8 cellular contexts compared by ENCODE assay signal in genomic region chr17:4565209-4566141, GRCh38. TPM values are rescaled to one million over a fixed set of nuclear protein-coding genes. Genes with fewer than 3 reads are reported as not detected.
DNase-seq lines count a peak whose midpoint lies in the region; ATAC-seq and TF ChIP-seq lines count a peak whose summit lies in the region.

No MANE protein-coding gene starts in this region.

- H2AFZ ChIP-seq in OCI-LY1 (ENCODE audit: low read length) (no peak overlapping the region), fibroblast of lung (ENCODE audit: low read length) (no peak overlapping the region)

- peak overlapping the region; percentile 14 for H3K4me3 ChIP-seq in OCI-LY1 (ENCODE audit: low read depth, low read length, poor library complexity, severe bottlenecking)
- no peak overlapping the region for H3K4me3 ChIP-seq in fibroblast of lung (replicated peaks in 1 of 4; ENCODE audit: control extremely low read depth in 1 of 4, insufficient read depth in 1 of 4, low read depth in 3 of 4, low read length in 4 of 4)
- no peak overlapping the region for H3K4me3 ChIP-seq in tibial artery

- H3K27ac ChIP-seq in OCI-LY1 (ENCODE audit: low read depth, low read length, poor library complexity, severe bottlenecking), result no peak overlapping the region
- H3K27ac ChIP-seq in fibroblast of lung (ENCODE audit: insufficient read depth, low read length), result no peak overlapping the region
- no peak overlapping the region for H3K27ac ChIP-seq in tibial artery

- DNase-seq in DMS 273 treated with DMSO at 0.1 percent for 48 hours (lab: John Stamatoyannopoulos, UW) (peak; percentile 49), KG1 (lab: John Stamatoyannopoulos, UW) (peak; percentile 18), fibroblast of lung (ENCODE audit: low read depth in 2 of 2) (peak; percentile 68 to 83), tibial artery (peak; percentile 55 to 72)
- peak; percentile 46 for DNase-seq in activated T-cell treated with anti-CD3 and anti-CD28 coated beads, Interleukin-2, amount 50 U/mL, for 1 hour
- peak in 8 of 10 donors; percentile 24 to 58 (median 40) for DNase-seq in naive thymus-derived CD8-positive, alpha-beta T cell

- H3K36me3 ChIP-seq in OCI-LY1 (ENCODE audit: insufficient read depth, low read length), result no peaks in the 10 kb centered on the region
- H3K36me3 ChIP-seq in fibroblast of lung (ENCODE audit: control insufficient read depth, insufficient read depth, low read length), result no peaks in the 10 kb centered on the region
- H3K36me3 ChIP-seq in tibial artery, result no peaks in the 10 kb centered on the region

- POLR2A ChIA-PET in naive thymus-derived CD8-positive, alpha-beta T cell (lab: Charles Lee), result interaction anchor here (0.7 to 0.9 kb wide), 3 partner anchors 10 to 144 kb away, joined by 3 to 5 read pairs (median 3); partner anchors contain the start of genes MYBBP1A and SPNS3

- no peaks in the 10 kb centered on the region for H3K36me3 Mint-ChIP-seq in naive thymus-derived CD8-positive, alpha-beta T cell

- no peaks in the 10 kb centered on the region for H3K9me2 ChIP-seq in OCI-LY1 (ENCODE audit: low read depth, low read length)

- H3K4me1 ChIP-seq in OCI-LY1 (ENCODE audit: insufficient read depth, low read length, severe bottlenecking), result peaks cover 12% of the 10 kb centered on the region
- H3K4me1 ChIP-seq in fibroblast of lung (ENCODE audit: control insufficient read depth, extremely low read depth, insufficient read depth, low read length), result no peaks in the 10 kb centered on the region
- peaks cover 0 to 14% (median 13%) of the 10 kb centered on the region in 4 donors for H3K4me1 ChIP-seq in tibial artery

- no peaks in the 10 kb centered on the region for H3F3A ChIP-seq in OCI-LY1 (ENCODE audit: insufficient read depth, low read length)

- H3K27me3 ChIP-seq in OCI-LY1 (ENCODE audit: insufficient read depth, low read length), result no peaks in the 10 kb centered on the region; the same call in 1 of the 2 replicates
- no peaks in the 10 kb centered on the region for H3K27me3 ChIP-seq in fibroblast of lung (ENCODE audit: control insufficient read depth, insufficient read depth, low read length)
- no peaks in the 10 kb centered on the region for H3K27me3 ChIP-seq in tibial artery

- H3K9ac ChIP-seq in OCI-LY1 (ENCODE audit: low read length), result no peak overlapping the region; the same call in 1 of the 2 replicates
- no peak overlapping the region for H3K9ac ChIP-seq in fibroblast of lung (ENCODE audit: insufficient read depth, low read length)

- no peaks in the 10 kb centered on the region for H3K9me3 ChIP-seq in OCI-LY1 (ENCODE audit: low read length)
- no peaks in the 10 kb centered on the region for H3K9me3 ChIP-seq in fibroblast of lung (ENCODE audit: control insufficient read depth, insufficient read depth, low read depth, low read length)
- H3K9me3 ChIP-seq in tibial artery, result no peaks in the 10 kb centered on the region

- H3K27ac Mint-ChIP-seq in naive thymus-derived CD8-positive, alpha-beta T cell, result peak overlapping the region in 2 of 10 donors; percentile 67 to 75

- TF ChIP-seq CTCF in OCI-LY1 (IDR thresholded peaks at IDR 0.05; ENCODE audit: low read length) (peak; percentile 82), fibroblast of lung (conservative IDR thresholded peaks at IDR 0.05 in 1 of 2, IDR thresholded peaks at IDR 0.05 in 1 of 2; ENCODE audit: low read depth in 1 of 2, low read length in 2 of 2) (peak; percentile 87 to 90), tibial artery (IDR thresholded peaks at IDR 0.05) (peak; percentile 64 to 79)

- H3K4me3 Mint-ChIP-seq in naive thymus-derived CD8-positive, alpha-beta T cell, result peak overlapping the region in 9 of 10 donors; percentile 17 to 81 (median 62)

- H3K27me3 Mint-ChIP-seq in naive thymus-derived CD8-positive, alpha-beta T cell, result no peaks in the 10 kb centered on the region

- H3K79me2 ChIP-seq in OCI-LY1 (ENCODE audit: insufficient read depth, low read length), result no peaks in the 10 kb centered on the region
- H3K79me2 ChIP-seq in fibroblast of lung (ENCODE audit: control insufficient read depth, insufficient read depth, low read length), result no peaks in the 10 kb centered on the region

- H3K9me3 Mint-ChIP-seq in naive thymus-derived CD8-positive, alpha-beta T cell, result no peaks in the 10 kb centered on the region

- intact Hi-C loops in tibial artery (cut with DNase I; ENCODE audit: low total_unique reads), result loop anchor here (5.0 kb wide), 1 partner anchor 62 kb away; no protein-coding TSS in a partner anchor

- H3K4me1 Mint-ChIP-seq in naive thymus-derived CD8-positive, alpha-beta T cell, result peaks cover 4 to 32% (median 26%) of the 10 kb centered on the region in 4 donors

- no peaks in the 10 kb centered on the region for H4K20me1 ChIP-seq in OCI-LY1 (ENCODE audit: insufficient read depth, low read length)
- H4K20me1 ChIP-seq in fibroblast of lung (ENCODE audit: control insufficient read depth, extremely low read depth, insufficient read depth, low read length), result no peaks in the 10 kb centered on the region

- ATAC-seq in naive thymus-derived CD8-positive, alpha-beta T cell, result peak; percentile 84 to 95
- ATAC-seq in HG02970 (IDR thresholded peaks at IDR 0.05; ENCODE audit: low FRiP score, unreplicated experiment), result no peak

- peak overlapping the region; percentile 45; the same call in 1 of the 2 replicates for H3K4me2 ChIP-seq in OCI-LY1 (ENCODE audit: low read length)
- H3K4me2 ChIP-seq in fibroblast of lung (ENCODE audit: extremely low read depth, insufficient read depth, low read length), result no peak overlapping the region

RNA-seq across cellular contexts. Expression of gene GGT6, which starts 5.1 kb away (rescaled TPM):
- total RNA-seq in fibroblast of lung, result not detected in 2 replicates
- polyA plus RNA-seq in fibroblast of lung, result not detected in 2 replicates
- polyA plus RNA-seq in fibroblast of lung (2012), result not detected in 2 replicates
- polyA minus RNA-seq in fibroblast of lung (ENCODE audit: low replicate concordance), result not detected in 2 replicates
- not detected for total RNA-seq in naive thymus-derived CD8-positive, alpha-beta T cell
- polyA plus RNA-seq in naive thymus-derived CD8-positive, alpha-beta T cell, result not detected

RNA-seq across cellular contexts. Expression of gene MYBBP1A, which starts 10.3 kb away (rescaled TPM):
- 28.6 and 35.2 TPM in 2 replicates for total RNA-seq in fibroblast of lung
- 14.1 and 23.5 TPM in 2 replicates for polyA plus RNA-seq in fibroblast of lung
- polyA plus RNA-seq in fibroblast of lung (2012), result 27.8 and 37.9 TPM in 2 replicates
- polyA minus RNA-seq in fibroblast of lung (ENCODE audit: low replicate concordance), result 59.4 and 60.9 TPM in 2 replicates
- total RNA-seq in naive thymus-derived CD8-positive, alpha-beta T cell, result 10 to 100 TPM; 84.4 to 88.6 TPM
- polyA plus RNA-seq in naive thymus-derived CD8-positive, alpha-beta T cell, result 10 to 100 TPM; 14.0 to 45.7 (median 28.7) TPM

RNA-seq across cellular contexts. Expression of gene SMTNL2, which starts 18.9 kb away (rescaled TPM):
- 0.99 and 1.5 TPM in 2 replicates for total RNA-seq in fibroblast of lung
- polyA plus RNA-seq in fibroblast of lung, result 0.03 and 0.17 TPM in 2 replicates
- polyA plus RNA-seq in fibroblast of lung (2012), result 0.33 TPM in 1 of 2 replicates, not detected in the other
- 2.3 TPM in 1 of 2 replicates, not detected in the other for polyA minus RNA-seq in fibroblast of lung (ENCODE audit: low replicate concordance)
- not detected for total RNA-seq in naive thymus-derived CD8-positive, alpha-beta T cell
- not detected for polyA plus RNA-seq in naive thymus-derived CD8-positive, alpha-beta T cell

Comparison
In these comparisons a context has a peak if more than half of its experiments do, and no peak if none do; other contexts are left out.
1. DNase-seq: peak in every context shown above with its lines; median percentile 76 in fibroblast of lung; 64 in tibial artery; 49 in DMS 273 treated with DMSO at 0.1 percent for 48 hours; 46 in activated T-cell treated with anti-CD3 and anti-CD28 coated beads, Interleukin-2, amount 50 U/mL, for 1 hour; 40 in naive thymus-derived CD8-positive, alpha-beta T cell; 18 in KG1.